ENCODE assay signal across 9 cellular contexts in genomic region chr19:18865973-18866799, GRCh38. TPM values are rescaled to one million over a fixed set of nuclear protein-coding genes. Genes with fewer than 3 reads are reported as not detected.
DNase-seq lines count a peak whose midpoint lies in the region; ATAC-seq, FAIRE-seq and TF ChIP-seq lines count a peak whose summit lies in the region.
"Had no signal": no experiment of that assay in that cellular context is flagged by ENCODE, and none has a peak within 500 bp of the region (broad histone marks: within the 10 kb centered on the region; RNA-seq: fewer than 3 reads in every experiment).

No MANE protein-coding gene starts in this region.

- peaks cover 23 to 40% of the 10 kb centered on the region in 2 experiments for H3K36me3 ChIP-seq in endothelial cell of umbilical vein (ENCODE audit: control insufficient read depth in 2 of 2, extremely low read depth in 1 of 2, insufficient read depth in 2 of 2, low read length in 2 of 2)

- intact Hi-C loops in endothelial cell of umbilical vein (cut with micrococcal nuclease), result loop anchor here (2.0 to 10.0 kb wide), 3 partner anchors 15 to 121 kb away; partner anchors contain the start of genes COPE and DDX49

- POLR2A ChIA-PET in endothelial cell of umbilical vein (lab: Charles Lee), result no interaction called here

- no peaks in the 10 kb centered on the region for H3K4me1 Mint-ChIP-seq in activated CD8-positive, alpha-beta memory T cell treated with anti-CD3 and anti-CD28 coated beads, Interleukin-2, amount 10 ng/mL, durations not matched to agents 7 days and 5 days
- peaks cover 14% of the 10 kb centered on the region for H3K4me1 Mint-ChIP-seq in stimulated activated effector memory CD8-positive, alpha-beta T cell treated with anti-CD3 and anti-CD28 coated beads, Interleukin-12 subunit alpha, Interleukin-12 subunit beta, amount 100 ng/mL, for 72 hours

- no peak overlapping the region for H3K27ac ChIP-seq in endothelial cell of umbilical vein (ENCODE audit: insufficient read depth, low read depth, low read length)

- H3K4me3 ChIP-seq in endothelial cell of umbilical vein (replicated peaks in 1 of 3; ENCODE audit: insufficient read depth in 1 of 3, low read depth in 1 of 3, low read length in 3 of 3), result no peak overlapping the region

- H3K36me3 Mint-ChIP-seq in activated CD8-positive, alpha-beta memory T cell treated with anti-CD3 and anti-CD28 coated beads, Interleukin-2, amount 10 ng/mL, durations not matched to agents 7 days and 5 days, result peaks cover 26% of the 10 kb centered on the region
- H3K36me3 Mint-ChIP-seq in stimulated activated effector memory CD8-positive, alpha-beta T cell treated with anti-CD3 and anti-CD28 coated beads, Interleukin-12 subunit alpha, Interleukin-12 subunit beta, amount 100 ng/mL, for 72 hours, result peaks cover 82% of the 10 kb centered on the region

- dilution Hi-C loops in endothelial cell of umbilical vein (cut with MboI; ENCODE audit: extremely low pct_ligation_motif_present, low sequenced_read_pairs), result no loop called here

- BruUV-seq in endothelial cell of umbilical vein (replicated peaks; lab: Mats Ljungman, UMichigan), result no TSS peak

- H3K4me2 ChIP-seq in endothelial cell of umbilical vein (ENCODE audit: insufficient read depth, low read length), result no peak overlapping the region

- TF ChIP-seq CTCF in GM13977 (IDR thresholded peaks at IDR 0.05; ENCODE audit: extremely low read depth, insufficient read depth, missing control alignments), result peak; percentile 96
- TF ChIP-seq CTCF in endothelial cell of umbilical vein (IDR thresholded peaks at IDR 0.05; ENCODE audit: extremely low read depth in 1 of 2, insufficient read depth in 1 of 2, low read depth in 1 of 2, low read length in 2 of 2), result peak; percentile 93 to 99

- no peak overlapping the region for H3K9ac ChIP-seq in endothelial cell of umbilical vein (replicated peaks; ENCODE audit: extremely low read depth, insufficient read depth, low read length)

- H3K27me3 ChIP-seq in endothelial cell of umbilical vein (ENCODE audit: control insufficient read depth in 2 of 2, insufficient read depth in 2 of 2, low read length in 2 of 2), result peaks cover 5 to 7% of the 10 kb centered on the region in 2 experiments

- no peak for TF ChIP-seq POLR2A in endothelial cell of umbilical vein (IDR thresholded peaks at IDR 0.05; ENCODE audit: low read depth, low read length)

- H3K4me1 ChIP-seq in endothelial cell of umbilical vein (ENCODE audit: control insufficient read depth, extremely low read depth, insufficient read depth, low read length), result no peaks in the 10 kb centered on the region

- peaks cover 4% of the 10 kb centered on the region for H3K27me3 Mint-ChIP-seq in activated CD8-positive, alpha-beta memory T cell treated with anti-CD3 and anti-CD28 coated beads, Interleukin-2, amount 10 ng/mL, durations not matched to agents 7 days and 5 days
- H3K27me3 Mint-ChIP-seq: activated naive CD8-positive, alpha-beta T cell had no signal

- H3K4me3 Mint-ChIP-seq in activated CD8-positive, alpha-beta memory T cell treated with anti-CD3 and anti-CD28 coated beads, Interleukin-2, amount 10 ng/mL, durations not matched to agents 7 days and 5 days, result no peak overlapping the region
- no peak overlapping the region for H3K4me3 Mint-ChIP-seq in stimulated activated effector memory CD8-positive, alpha-beta T cell treated with anti-CD3 and anti-CD28 coated beads, Interleukin-12 subunit alpha, Interleukin-12 subunit beta, amount 100 ng/mL, for 72 hours
- H3K4me3 Mint-ChIP-seq: activated naive CD8-positive, alpha-beta T cell had no signal

- H3K27ac Mint-ChIP-seq in activated CD8-positive, alpha-beta memory T cell treated with anti-CD3 and anti-CD28 coated beads, Interleukin-2, amount 10 ng/mL, durations not matched to agents 7 days and 5 days, result no peak overlapping the region
- no peak overlapping the region for H3K27ac Mint-ChIP-seq in stimulated activated effector memory CD8-positive, alpha-beta T cell treated with anti-CD3 and anti-CD28 coated beads, Interleukin-12 subunit alpha, Interleukin-12 subunit beta, amount 100 ng/mL, for 72 hours
- H3K27ac Mint-ChIP-seq: activated naive CD8-positive, alpha-beta T cell had no signal

- in situ Hi-C loops in GM13977 (cut with MboI; ENCODE audit: low pct_unique_long_range_greater_than_20kb, low sequenced_read_pairs, unreplicated experiment), result no loop called here

- no peaks in the 10 kb centered on the region for H4K20me1 ChIP-seq in endothelial cell of umbilical vein (replicated peaks; ENCODE audit: control insufficient read depth, extremely low read depth, insufficient read depth, low read length)

- no peaks in the 10 kb centered on the region for H3K9me3 ChIP-seq in endothelial cell of umbilical vein (replicated peaks; ENCODE audit: control insufficient read depth, insufficient read depth, low read length)

- peak; percentile 63 for FAIRE-seq in endothelial cell of umbilical vein (lab: Jason Lieb, UNC)

- no peak overlapping the region for H2AFZ ChIP-seq in endothelial cell of umbilical vein (ENCODE audit: low read depth, low read length)

- CTCF ChIA-PET in activated CD8-positive, alpha-beta memory T cell treated with anti-CD3 and anti-CD28 coated beads, Interleukin-2, amount 10 ng/mL, durations not matched to agents 7 days and 5 days (lab: Charles Lee), result interaction anchor here (0.5 to 2.6 kb wide), 8 partner anchors 9 to 415 kb away, joined by 3 to 12 read pairs (median 4); partner anchors contain the start of gene REX1BD
- CTCF ChIA-PET in endothelial cell of umbilical vein (lab: Charles Lee), result interaction anchor here (1.3 to 4.9 kb wide), 5 partner anchors 11 to 415 kb away, joined by 3 to 32 read pairs (median 4); no protein-coding TSS in a partner anchor

- no peaks in the 10 kb centered on the region for H3K9me1 ChIP-seq in endothelial cell of umbilical vein (replicated peaks; ENCODE audit: control insufficient read depth, extremely low read depth, insufficient read depth, low read length)

- H3K9me3 Mint-ChIP-seq in activated CD8-positive, alpha-beta memory T cell treated with anti-CD3 and anti-CD28 coated beads, Interleukin-2, amount 10 ng/mL, durations not matched to agents 7 days and 5 days (ENCODE audit: low read depth), result no peaks in the 10 kb centered on the region
- no peaks in the 10 kb centered on the region for H3K9me3 Mint-ChIP-seq in stimulated activated effector memory CD8-positive, alpha-beta T cell treated with anti-CD3 and anti-CD28 coated beads, Interleukin-12 subunit alpha, Interleukin-12 subunit beta, amount 100 ng/mL, for 72 hours

- DNase-seq in GM13977 (ENCODE audit: low spot score) (peak; percentile 91), NCI-H460 (ENCODE audit: extremely low read depth, low read depth) (peak; percentile 38), endothelial cell of umbilical vein (ENCODE audit: low read depth, low spot score) (peak; percentile 60), mucosa of gallbladder (ENCODE audit: low spot score) (peak; percentile 38), DMS153 treated with DMSO at 0.1 percent for 48 hours (lab: John Stamatoyannopoulos, UW; ENCODE audit: unreplicated experiment) (no peak)
- peak; percentile 64 for DNase-seq in activated CD8-positive, alpha-beta memory T cell treated with anti-CD3 and anti-CD28 coated beads, Interleukin-2, amount 10 ng/mL, durations not matched to agents 7 days and 5 days
- DNase-seq in stimulated activated effector memory CD8-positive, alpha-beta T cell treated with anti-CD3 and anti-CD28 coated beads, Interleukin-12 subunit alpha, Interleukin-12 subunit beta, amount 100 ng/mL, for 72 hours (ENCODE audit: low spot score in 2 of 2), result peak; percentile 71 to 82

- H3K79me2 ChIP-seq in endothelial cell of umbilical vein (ENCODE audit: control insufficient read depth, insufficient read depth, low read length), result no peaks in the 10 kb centered on the region

- peak; percentile 84 for ATAC-seq in activated CD8-positive, alpha-beta memory T cell treated with anti-CD3 and anti-CD28 coated beads, Interleukin-2, amount 10 ng/mL, durations not matched to agents 7 days and 5 days
- peak; percentile 87 for ATAC-seq in stimulated activated effector memory CD8-positive, alpha-beta T cell treated with anti-CD3 and anti-CD28 coated beads, Interleukin-12 subunit alpha, Interleukin-12 subunit beta, amount 100 ng/mL, for 72 hours
- no peak for ATAC-seq in GM19455 (IDR thresholded peaks at IDR 0.05; ENCODE audit: unreplicated experiment)

RNA-seq across cellular contexts. Expression of gene CERS1, which starts 29.8 kb away (rescaled TPM):
- total RNA-seq in NCI-H460 (2014; rRNA removed; shearing (Covaris generic)), result 5.2 and 7.0 TPM in 2 replicates
- polyA plus RNA-seq in NCI-H460 (2014; cell fraction: nucleus; rRNA removed), result 6.9 and 7.1 TPM in 2 replicates
- total RNA-seq in activated CD8-positive, alpha-beta memory T cell treated with anti-CD3 and anti-CD28 coated beads, Interleukin-2, amount 10 ng/mL, durations not matched to agents 7 days and 5 days, result not detected
- total RNA-seq in endothelial cell of umbilical vein, result 3.0 and 4.0 TPM in 2 replicates
- 8.5 and 11.0 TPM in 2 replicates for polyA plus RNA-seq in endothelial cell of umbilical vein
- 4.3 and 5.6 TPM in 2 replicates for polyA plus RNA-seq in endothelial cell of umbilical vein (2011; cell fraction: cytosol; rRNA removed)
- polyA plus RNA-seq in endothelial cell of umbilical vein (2011; cell fraction: nucleus; rRNA removed), result 2.4 and 4.3 TPM in 2 replicates
- polyA plus RNA-seq in endothelial cell of umbilical vein (2012), result 3.3 and 8.7 TPM in 2 replicates
- 3.6 and 5.2 TPM in 2 replicates for polyA minus RNA-seq in endothelial cell of umbilical vein
- 5.6 TPM for polyA minus RNA-seq in endothelial cell of umbilical vein (2011; cell fraction: cytosol; rRNA and poly(A)+ RNA removed)
- polyA minus RNA-seq in endothelial cell of umbilical vein (2011; cell fraction: nucleus; rRNA and poly(A)+ RNA removed), result 0.67 and 1.3 TPM in 2 replicates
- 1.8 TPM for total RNA-seq in mucosa of gallbladder

RNA-seq across cellular contexts. Expression of gene UPF1, which starts 34.4 kb away (rescaled TPM):
- 21.1 and 23.3 TPM in 2 replicates for total RNA-seq in NCI-H460 (2014; rRNA removed; shearing (Covaris generic))
- polyA plus RNA-seq in NCI-H460 (2014; cell fraction: nucleus; rRNA removed), result 57.0 and 63.3 TPM in 2 replicates
- 10 to 100 TPM; 98.4 to 98.7 TPM for total RNA-seq in activated CD8-positive, alpha-beta memory T cell treated with anti-CD3 and anti-CD28 coated beads, Interleukin-2, amount 10 ng/mL, durations not matched to agents 7 days and 5 days
- total RNA-seq in endothelial cell of umbilical vein (68.2 and 69.1 TPM in 2 replicates), mucosa of gallbladder (117 TPM)
- polyA plus RNA-seq in endothelial cell of umbilical vein, result 50.2 and 65.9 TPM in 2 replicates
- polyA plus RNA-seq in endothelial cell of umbilical vein (2011; cell fraction: cytosol; rRNA removed), result 26.3 and 28.3 TPM in 2 replicates
- 99.6 and 107 TPM in 2 replicates for polyA plus RNA-seq in endothelial cell of umbilical vein (2011; cell fraction: nucleus; rRNA removed)
- polyA plus RNA-seq in endothelial cell of umbilical vein (2012), result 33.8 and 44.1 TPM in 2 replicates
- 71.1 and 74.9 TPM in 2 replicates for polyA minus RNA-seq in endothelial cell of umbilical vein
- 34.7 TPM for polyA minus RNA-seq in endothelial cell of umbilical vein (2011; cell fraction: cytosol; rRNA and poly(A)+ RNA removed)
- 55.0 and 61.6 TPM in 2 replicates for polyA minus RNA-seq in endothelial cell of umbilical vein (2011; cell fraction: nucleus; rRNA and poly(A)+ RNA removed)

RNA-seq across cellular contexts. Expression of gene COPE, which starts 53.0 kb away (rescaled TPM):
- 131 and 141 TPM in 2 replicates for total RNA-seq in NCI-H460 (2014; rRNA removed; shearing (Covaris generic))
- 267 and 319 TPM in 2 replicates for polyA plus RNA-seq in NCI-H460 (2014; cell fraction: nucleus; rRNA removed)
- 100 to 1,000 TPM; 251 to 264 TPM for total RNA-seq in activated CD8-positive, alpha-beta memory T cell treated with anti-CD3 and anti-CD28 coated beads, Interleukin-2, amount 10 ng/mL, durations not matched to agents 7 days and 5 days
- total RNA-seq in endothelial cell of umbilical vein, result 239 and 252 TPM in 2 replicates
- polyA plus RNA-seq in endothelial cell of umbilical vein, result 407 and 557 TPM in 2 replicates
- 209 and 297 TPM in 2 replicates for polyA plus RNA-seq in endothelial cell of umbilical vein (2011; cell fraction: cytosol; rRNA removed)
- polyA plus RNA-seq in endothelial cell of umbilical vein (2011; cell fraction: nucleus; rRNA removed), result 158 and 185 TPM in 2 replicates
- 171 and 230 TPM in 2 replicates for polyA plus RNA-seq in endothelial cell of umbilical vein (2012)
- polyA minus RNA-seq in endothelial cell of umbilical vein, result 136 and 146 TPM in 2 replicates
- 121 TPM for polyA minus RNA-seq in endothelial cell of umbilical vein (2011; cell fraction: cytosol; rRNA and poly(A)+ RNA removed)
- polyA minus RNA-seq in endothelial cell of umbilical vein (2011; cell fraction: nucleus; rRNA and poly(A)+ RNA removed), result 53.9 and 83.6 TPM in 2 replicates
- total RNA-seq in mucosa of gallbladder, result 183 TPM

RNA-seq across cellular contexts. Expression of gene DDX49, which starts 53.3 kb away (rescaled TPM):
- total RNA-seq in NCI-H460 (2014; rRNA removed; shearing (Covaris generic)), result 38.9 and 41.5 TPM in 2 replicates
- 58.5 and 61.9 TPM in 2 replicates for polyA plus RNA-seq in NCI-H460 (2014; cell fraction: nucleus; rRNA removed)
- 10 to 100 TPM; 48.2 to 56.4 TPM for total RNA-seq in activated CD8-positive, alpha-beta memory T cell treated with anti-CD3 and anti-CD28 coated beads, Interleukin-2, amount 10 ng/mL, durations not matched to agents 7 days and 5 days
- 47.7 and 51.9 TPM in 2 replicates for total RNA-seq in endothelial cell of umbilical vein
- 60.1 and 61.8 TPM in 2 replicates for polyA plus RNA-seq in endothelial cell of umbilical vein
- 39.0 and 47.3 TPM in 2 replicates for polyA plus RNA-seq in endothelial cell of umbilical vein (2011; cell fraction: cytosol; rRNA removed)
- 46.8 and 57.5 TPM in 2 replicates for polyA plus RNA-seq in endothelial cell of umbilical vein (2011; cell fraction: nucleus; rRNA removed)
- polyA plus RNA-seq in endothelial cell of umbilical vein (2012), result 34.2 and 35.0 TPM in 2 replicates
- 52.3 and 54.3 TPM in 2 replicates for polyA minus RNA-seq in endothelial cell of umbilical vein
- polyA minus RNA-seq in endothelial cell of umbilical vein (2011; cell fraction: cytosol; rRNA and poly(A)+ RNA removed), result 64.2 TPM
- polyA minus RNA-seq in endothelial cell of umbilical vein (2011; cell fraction: nucleus; rRNA and poly(A)+ RNA removed), result 20.1 and 21.3 TPM in 2 replicates
- total RNA-seq in mucosa of gallbladder, result 34.2 TPM
